In the genomic region with DNA sequence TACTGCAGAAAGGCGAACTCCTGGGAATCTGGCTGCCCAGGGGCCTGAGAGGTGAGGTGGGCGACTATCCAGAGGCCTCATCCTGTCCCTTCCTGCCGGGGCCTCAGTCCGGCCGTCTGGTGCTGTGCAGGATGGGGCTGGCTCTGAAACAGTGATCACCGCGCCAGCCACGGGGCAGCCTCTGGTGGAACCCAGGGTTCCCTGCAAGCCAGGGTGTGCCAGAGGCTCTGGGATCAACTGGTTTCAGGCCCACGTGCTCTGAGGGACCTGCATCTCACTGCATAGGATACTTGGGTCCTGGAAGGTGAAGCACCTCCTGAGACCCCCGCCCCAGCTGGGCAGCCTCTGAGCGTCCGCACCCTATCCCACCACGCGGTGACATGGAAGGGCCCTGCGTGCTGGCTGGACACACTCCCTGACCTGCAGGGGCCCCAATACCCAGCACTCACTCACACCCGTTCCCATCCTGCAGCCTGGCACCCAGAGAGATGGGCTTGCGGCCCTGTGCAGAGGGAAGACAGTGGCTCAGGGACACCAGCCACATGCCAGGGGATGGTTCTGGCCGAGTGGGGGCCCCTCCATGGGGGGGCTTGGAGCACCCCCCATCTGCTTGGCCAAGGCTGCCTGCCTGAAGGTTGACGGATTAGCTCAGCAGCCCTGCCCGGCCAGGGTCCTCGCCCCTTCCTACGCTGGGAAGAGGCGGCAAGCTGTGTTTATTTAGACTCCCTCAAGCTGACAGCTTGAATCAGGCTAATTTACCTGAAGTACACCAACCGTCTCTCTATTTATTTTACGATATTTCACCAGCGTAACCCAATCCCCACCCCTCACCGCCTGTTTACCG, we compare ENCODE assay signal across 24 cellular contexts.
A peak's percentile ranks its signal among the peaks of the same experiment; 100 is the strongest.
DNase-seq lines count a peak whose midpoint lies in the region; ATAC-seq and TF ChIP-seq lines count a peak whose summit lies in the region.
"Had no signal": no experiment of that assay in that cellular context is flagged by ENCODE, and none has a peak within 500 bp of the region (broad histone marks: within the 10 kb centered on the region; RNA-seq: fewer than 3 reads in every experiment).

No MANE protein-coding gene starts in this region.

- no peak overlapping the region for H3K27ac Mint-ChIP-seq in activated T-helper 2 cell treated with anti-CD3 and anti-CD28 coated beads, Interferon-gamma antibody, Interleukin-2, Interleukin-4, amounts not matched to agents 10 μg/mL and 5 μg/mL and 100 μg/mL, durations not matched to agents 14 hours and 24 hours and 36 hours
- no peak overlapping the region for H3K27ac Mint-ChIP-seq in CD8-positive, alpha-beta T cell
- H3K27ac Mint-ChIP-seq: activated CD4-positive, alpha-beta T cell treated with anti-CD3 and anti-CD28 coated beads, Interleukin-2, amount 10 ng/mL, durations not matched to agents 24 days and 14 days; B cell; CD4-positive, alpha-beta memory T cell; natural killer cell treated with Interleukin-12 subunit alpha and Interleukin-12 subunit beta and Interleukin-15 and Interleukin-18, amount 100 ng/mL, for 72 hours had no signal

- in situ Hi-C loops in Panc1 (cut with HindIII; ENCODE audit: low pct_unique_long_range_greater_than_20kb, low sequenced_read_pairs) = no loop called here

- 65% methylated on average over 28 of the region's 28 CpGs for WGBS in right cardiac atrium

- H3K4me1 ChIP-seq in right cardiac atrium (ENCODE audit: control insufficient read depth, insufficient read depth, low read length) (no peaks in the 10 kb centered on the region), Panc1 (ENCODE audit: control insufficient read depth, insufficient read depth, low read length) (no peaks in the 10 kb centered on the region)
- peaks cover 13% of the 10 kb centered on the region for H3K4me1 ChIP-seq in CD8-positive, alpha-beta T cell (ENCODE audit: insufficient read depth, low read length)
- H3K4me1 ChIP-seq: heart right ventricle, tibial artery, vagina had no signal

- H3K4me1 Mint-ChIP-seq in activated T-helper 2 cell treated with anti-CD3 and anti-CD28 coated beads, Interferon-gamma antibody, Interleukin-2, Interleukin-4, amounts not matched to agents 10 μg/mL and 5 μg/mL and 100 μg/mL, durations not matched to agents 14 hours and 24 hours and 36 hours (ENCODE audit: low read depth) = no peaks in the 10 kb centered on the region
- no peaks in the 10 kb centered on the region for H3K4me1 Mint-ChIP-seq in CD8-positive, alpha-beta T cell (ENCODE audit: low read depth)
- H3K4me1 Mint-ChIP-seq: activated CD4-positive, alpha-beta T cell treated with anti-CD3 and anti-CD28 coated beads, Interleukin-2, amount 10 ng/mL, durations not matched to agents 24 days and 14 days; activated naive CD8-positive, alpha-beta T cell treated with anti-CD3 and anti-CD28 coated beads, Interleukin-2, amount 10 ng/mL, durations not matched to agents 7 days and 5 days; B cell had no signal

- H3K9me3 ChIP-seq in right cardiac atrium (ENCODE audit: control insufficient read depth, low read length) (no peaks in the 10 kb centered on the region), Panc1 (ENCODE audit: control insufficient read depth, insufficient read depth, low read depth, low read length) (peaks cover under 1% of the 10 kb centered on the region; the same call in 1 of the 2 replicates)
- no peaks in the 10 kb centered on the region for H3K9me3 ChIP-seq in CD8-positive, alpha-beta T cell (ENCODE audit: low read length)

- CTCF ChIA-PET in Panc1 (lab: Charles Lee) = no interaction called here
- CTCF ChIA-PET in CD8-positive, alpha-beta T cell (lab: Charles Lee) = no interaction called here
- CTCF ChIA-PET in HEK293T (lab: Yijun Ruan, JAX) = no interaction called here

- no peaks in the 10 kb centered on the region for H3K36me3 ChIP-seq in Panc1 (ENCODE audit: control insufficient read depth, insufficient read depth, low read length)
- no peaks in the 10 kb centered on the region for H3K36me3 ChIP-seq in CD8-positive, alpha-beta T cell (ENCODE audit: insufficient read depth, low read length)
- H3K36me3 ChIP-seq: heart right ventricle, tibial artery, vagina had no signal

- DNase-seq in right cardiac atrium = peak in 2 of 3 donors; percentile 20 to 33
- DNase-seq in Right ventricle myocardium superior = no peak
- peak; percentile 85 for DNase-seq in NCI-H2171 (lab: John Stamatoyannopoulos, UW)
- DNase-seq in Panc1 (ENCODE audit: low read depth, low spot score) = no peak
- DNase-seq in HT-29 (ENCODE audit: low spot score) = no peak
- no peak for DNase-seq in activated T-helper 2 cell treated with anti-CD3 and anti-CD28 coated beads, Interferon-gamma antibody, Interleukin-2, Interleukin-4, amounts not matched to agents 10 μg/mL and 5 μg/mL and 100 μg/mL, durations not matched to agents 14 hours and 24 hours and 36 hours (ENCODE audit: low spot score)
- no peak for DNase-seq in CD8-positive, alpha-beta T cell
- no peak for DNase-seq in HEK293T (ENCODE audit: extremely low spot score)
- DNase-seq: ACHN; activated CD4-positive, alpha-beta T cell treated with anti-CD3 and anti-CD28 coated beads, Interleukin-2, amount 10 ng/mL, durations not matched to agents 24 days and 14 days; activated gamma-delta T cell; activated naive CD8-positive, alpha-beta T cell treated with anti-CD3 and anti-CD28 coated beads, Interleukin-2, amount 10 ng/mL, durations not matched to agents 7 days and 5 days; activated T-cell treated with anti-CD3 and anti-CD28 coated beads, Interleukin-2, amount 50 U/mL, for 1 hour; aorta; CD4-positive, alpha-beta memory T cell; mammary epithelial cell; NCI-H510A treated with DMSO at 0.1 percent for 48 hours; stimulated activated CD4-positive, alpha-beta T cell treated with anti-CD3 and anti-CD28 coated beads, Interleukin-15, amount 100 ng/mL, for 24 hours; stimulated activated CD4-positive, alpha-beta T cell treated with anti-CD3 and anti-CD28 coated beads, Interleukin-4, amount 100 ng/mL, for 4 hours; tibial artery had no signal

- H3K27ac ChIP-seq in right cardiac atrium (ENCODE audit: low read length) (no peak overlapping the region), Panc1 (ENCODE audit: low read length) (no peak overlapping the region)
- H3K27ac ChIP-seq in CD8-positive, alpha-beta T cell (ENCODE audit: low read depth, low read length) = no peak overlapping the region
- H3K27ac ChIP-seq: heart right ventricle, tibial artery, vagina had no signal

- intact Hi-C loops in right cardiac atrium (cut with DNase I) (no loop called here), Right ventricle myocardium superior (cut with DNase I) (no loop called here), Panc1 (cut with micrococcal nuclease; ENCODE audit: unreplicated experiment) (no loop called here)
- intact Hi-C loops in activated T-helper 2 cell treated with anti-CD3 and anti-CD28 coated beads, Interferon-gamma antibody, Interleukin-2, Interleukin-4, amounts not matched to agents 10 μg/mL and 5 μg/mL and 100 μg/mL, durations not matched to agents 14 hours and 24 hours and 36 hours (cut with micrococcal nuclease) = no loop called here
- intact Hi-C loops in CD8-positive, alpha-beta T cell (cut with DNase I, micrococcal nuclease) = no loop called here

- no peak overlapping the region for H3K4me3 ChIP-seq in right cardiac atrium (ENCODE audit: low read length)
- no peak overlapping the region for H3K4me3 ChIP-seq in Panc1 (ENCODE audit: low read depth in 2 of 2, low read length in 2 of 2)
- no peak overlapping the region for H3K4me3 ChIP-seq in CD8-positive, alpha-beta T cell (ENCODE audit: low read depth, low read length)
- H3K4me3 ChIP-seq: heart right ventricle, tibial artery, vagina had no signal

- H3K4me3 Mint-ChIP-seq in activated T-helper 2 cell treated with anti-CD3 and anti-CD28 coated beads, Interferon-gamma antibody, Interleukin-2, Interleukin-4, amounts not matched to agents 10 μg/mL and 5 μg/mL and 100 μg/mL, durations not matched to agents 14 hours and 24 hours and 36 hours (ENCODE audit: low read depth) = no peak overlapping the region
- H3K4me3 Mint-ChIP-seq in CD8-positive, alpha-beta T cell = no peak overlapping the region
- H3K4me3 Mint-ChIP-seq: activated CD4-positive, alpha-beta T cell treated with anti-CD3 and anti-CD28 coated beads, Interleukin-2, amount 10 ng/mL, durations not matched to agents 24 days and 14 days; activated naive CD8-positive, alpha-beta T cell treated with anti-CD3 and anti-CD28 coated beads, Interleukin-2, amount 10 ng/mL, durations not matched to agents 7 days and 5 days; B cell; natural killer cell treated with Interleukin-12 subunit alpha and Interleukin-12 subunit beta and Interleukin-15 and Interleukin-18, amount 100 ng/mL, for 72 hours had no signal

- POLR2A ChIA-PET in Panc1 (lab: Charles Lee) = no interaction called here
- POLR2A ChIA-PET in CD8-positive, alpha-beta T cell (lab: Charles Lee) = no interaction called here
- POLR2A ChIA-PET in HEK293T (lab: Yijun Ruan, JAX) = no interaction called here

- TF ChIP-seq CTCF in Panc1 (IDR thresholded peaks at IDR 0.05) = no peak
- TF ChIP-seq CTCF in CD8-positive, alpha-beta T cell (IDR thresholded peaks at IDR 0.05) = no peak

- H3K9me3 Mint-ChIP-seq in activated T-helper 2 cell treated with anti-CD3 and anti-CD28 coated beads, Interferon-gamma antibody, Interleukin-2, Interleukin-4, amounts not matched to agents 10 μg/mL and 5 μg/mL and 100 μg/mL, durations not matched to agents 14 hours and 24 hours and 36 hours = peaks cover 1% of the 10 kb centered on the region
- no peaks in the 10 kb centered on the region for H3K9me3 Mint-ChIP-seq in CD8-positive, alpha-beta T cell
- H3K9me3 Mint-ChIP-seq: activated CD4-positive, alpha-beta T cell treated with anti-CD3 and anti-CD28 coated beads, Interleukin-2, amount 10 ng/mL, durations not matched to agents 24 days and 14 days; activated naive CD8-positive, alpha-beta T cell treated with anti-CD3 and anti-CD28 coated beads, Interleukin-2, amount 10 ng/mL, durations not matched to agents 7 days and 5 days; natural killer cell treated with Interleukin-12 subunit alpha and Interleukin-12 subunit beta and Interleukin-15 and Interleukin-18, amount 100 ng/mL, for 72 hours had no signal

- H3K27me3 ChIP-seq in right cardiac atrium (ENCODE audit: control insufficient read depth, insufficient read depth) = no peaks in the 10 kb centered on the region
- peaks cover 2% of the 10 kb centered on the region; the same call in 1 of the 2 replicates for H3K27me3 ChIP-seq in Panc1 (ENCODE audit: control insufficient read depth, insufficient read depth, low read length)
- H3K27me3 ChIP-seq in CD8-positive, alpha-beta T cell (ENCODE audit: insufficient read depth, low read length) = no peaks in the 10 kb centered on the region
- H3K27me3 ChIP-seq: vagina had no signal

- no TSS peak for BruUV-seq in Panc1 (replicated peaks; lab: Mats Ljungman, UMichigan)

- no peaks in the 10 kb centered on the region for H3K36me3 Mint-ChIP-seq in activated T-helper 2 cell treated with anti-CD3 and anti-CD28 coated beads, Interferon-gamma antibody, Interleukin-2, Interleukin-4, amounts not matched to agents 10 μg/mL and 5 μg/mL and 100 μg/mL, durations not matched to agents 14 hours and 24 hours and 36 hours (ENCODE audit: low read depth)
- H3K36me3 Mint-ChIP-seq in CD8-positive, alpha-beta T cell = no peaks in the 10 kb centered on the region
- H3K36me3 Mint-ChIP-seq: activated naive CD8-positive, alpha-beta T cell treated with anti-CD3 and anti-CD28 coated beads, Interleukin-2, amount 10 ng/mL, durations not matched to agents 7 days and 5 days; CD4-positive, alpha-beta memory T cell; natural killer cell treated with Interleukin-12 subunit alpha and Interleukin-12 subunit beta and Interleukin-15 and Interleukin-18, amount 100 ng/mL, for 72 hours had no signal

- H3K27me3 Mint-ChIP-seq in activated T-helper 2 cell treated with anti-CD3 and anti-CD28 coated beads, Interferon-gamma antibody, Interleukin-2, Interleukin-4, amounts not matched to agents 10 μg/mL and 5 μg/mL and 100 μg/mL, durations not matched to agents 14 hours and 24 hours and 36 hours (ENCODE audit: low read depth) = no peaks in the 10 kb centered on the region
- H3K27me3 Mint-ChIP-seq in CD8-positive, alpha-beta T cell (ENCODE audit: low read depth) = no peaks in the 10 kb centered on the region
- H3K27me3 Mint-ChIP-seq: activated CD4-positive, alpha-beta T cell treated with anti-CD3 and anti-CD28 coated beads, Interleukin-2, amount 10 ng/mL, durations not matched to agents 24 days and 14 days; activated naive CD8-positive, alpha-beta T cell treated with anti-CD3 and anti-CD28 coated beads, Interleukin-2, amount 10 ng/mL, durations not matched to agents 7 days and 5 days; B cell; natural killer cell treated with Interleukin-12 subunit alpha and Interleukin-12 subunit beta and Interleukin-15 and Interleukin-18, amount 100 ng/mL, for 72 hours had no signal

- no peak for ATAC-seq in right cardiac atrium
- ATAC-seq in Right ventricle myocardium superior (ENCODE audit: poor library complexity) = no peak
- ATAC-seq in Panc1 = peak; percentile 37
- ATAC-seq in CD8-positive, alpha-beta T cell = no peak
- ATAC-seq: heart right ventricle; natural killer cell treated with Interleukin-12 subunit alpha and Interleukin-12 subunit beta and Interleukin-15 and Interleukin-18, amount 100 ng/mL, for 72 hours had no signal

Comparison
In these comparisons a context has a peak if more than half of its experiments do, and no peak if none do; other contexts are left out.
1. DNase-seq: peak in right cardiac atrium (2 of 3) and NCI-H2171 (single experiment); none in Right ventricle myocardium superior (single experiment), Panc1 (single experiment), HT-29 (single experiment), activated T-helper 2 cell treated with anti-CD3 and anti-CD28 coated beads, Interferon-gamma antibody, Interleukin-2, Interleukin-4, amounts not matched to agents 10 μg/mL and 5 μg/mL and 100 μg/mL, durations not matched to agents 14 hours and 24 hours and 36 hours (single experiment), CD8-positive, alpha-beta T cell (0 of 7) and HEK293T (single experiment).